8 cellular contexts compared by ENCODE assay signal in the genomic region with DNA sequence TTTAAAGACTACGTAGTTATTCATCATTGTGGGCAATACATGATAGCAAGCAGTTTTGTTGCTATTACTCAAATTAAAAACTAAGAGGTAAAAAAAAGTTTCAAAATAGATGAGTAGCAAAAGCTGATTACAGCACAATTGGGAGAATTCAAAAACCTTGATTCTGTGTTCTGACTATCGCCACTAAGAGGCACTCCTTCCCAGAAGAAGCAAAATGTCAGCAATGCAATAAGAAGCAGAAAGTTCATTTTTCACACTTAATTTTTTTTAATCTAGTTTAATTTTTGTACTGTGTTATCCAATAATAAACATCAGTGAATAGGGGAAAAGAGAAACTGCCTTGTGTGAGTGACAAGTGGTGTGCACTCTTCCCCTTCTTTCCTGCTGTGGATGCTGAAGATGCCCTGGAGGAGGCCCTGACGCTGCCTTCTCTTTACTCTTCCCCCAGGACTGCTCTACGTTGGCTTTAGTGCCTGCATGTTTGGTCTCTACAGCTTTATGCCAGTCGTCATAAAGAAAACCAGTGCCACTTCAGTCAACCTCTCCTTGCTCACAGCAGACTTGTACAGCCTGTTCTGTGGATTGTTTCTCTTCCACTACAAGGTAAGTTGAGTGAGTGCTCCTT.
DNase-seq lines count a peak whose midpoint lies in the region; ATAC-seq and TF ChIP-seq lines count a peak whose summit lies in the region.

No MANE protein-coding gene starts in this region.

- H3K4me3 ChIP-seq in HCT116 (replicated peaks in 1 of 2; ENCODE audit: low read depth in 1 of 2, low read length in 2 of 2) = no peak overlapping the region

- RAD21 ChIA-PET in HCT116 (lab: Charles Lee; ENCODE audit: low non-redundant PET in 1 of 2, low total read pairs in 2 of 2, uncharacterized antibody in 2 of 2, unreplicated experiment in 2 of 2) = interaction anchor here (0.6 to 0.9 kb wide), 2 partner anchors 493 to 512 kb away, joined by 3 to 7 read pairs; no protein-coding TSS in a partner anchor

- no peak overlapping the region for H3K4me2 ChIP-seq in HCT116 (ENCODE audit: low read length)

- POLR2A ChIA-PET in HCT116 (lab: Charles Lee) = interaction anchor here (0.6 kb wide), 1 partner anchor 75 kb away, joined by 3 read pairs; no protein-coding TSS in a partner anchor

- H4K20me1 ChIP-seq in HCT116 (ENCODE audit: insufficient read depth) = no peaks in the 10 kb centered on the region

- CTCF ChIA-PET in HCT116 (lab: Charles Lee) = interaction anchor here (0.9 to 2.8 kb wide), 6 partner anchors 225 to 444 kb away, joined by 3 to 9 read pairs (median 3); no protein-coding TSS in a partner anchor

- DNase-seq in HCT116 (ENCODE audit: low read depth, low spot score) = no peak
- DNase-seq in amniotic stem cell (lab: John Stamatoyannopoulos, UW) = peak; percentile 2
- DNase-seq in inferior parietal cortex (ENCODE audit: extremely low spot score) = peak; percentile 48
- no peak for DNase-seq in activated naive CD4-positive, alpha-beta T cell treated with anti-CD3 and anti-CD28 coated beads, Interleukin-2, amount 50 U/mL, for 16 hours
- DNase-seq in NCI-H2029 treated with DMSO at 0.1 percent for 48 hours (lab: John Stamatoyannopoulos, UW) = no peak

- peak; percentile 39 for TF ChIP-seq CTCF in 22Rv1 (IDR thresholded peaks at IDR 0.05)
- peak; percentile 31 to 61 (median 45); a peak in 4 of 6 replicates for TF ChIP-seq CTCF in HCT116 (IDR thresholded peaks at IDR 0.05 in 2 of 3, conservative IDR thresholded peaks at IDR 0.05 in 1 of 3; ENCODE audit: borderline replicate concordance in 1 of 3, insufficient read depth in 1 of 3, low read depth in 2 of 3, low read length in 2 of 3)

- no peaks in the 10 kb centered on the region for H3K9me2 ChIP-seq in HCT116 (ENCODE audit: insufficient read depth)

- TF ChIP-seq RAD21 in HCT116 (IDR thresholded peaks at IDR 0.05; ENCODE audit: low read depth) = peak; percentile 70

- no peak for ATAC-seq in HCT116
- ATAC-seq in GM21360 (IDR thresholded peaks at IDR 0.05; ENCODE audit: unreplicated experiment) = no peak
- ATAC-seq in GM21717 (IDR thresholded peaks at IDR 0.05; ENCODE audit: unreplicated experiment) = no peak

- H3K27ac ChIP-seq in 22Rv1 = no peak overlapping the region
- no peak overlapping the region for H3K27ac ChIP-seq in HCT116 (ENCODE audit: low read depth, low read length)

- no peaks in the 10 kb centered on the region for H3K27me3 ChIP-seq in HCT116 (ENCODE audit: insufficient read depth, low read length)

- BruUV-seq in HCT116 (replicated peaks; lab: Mats Ljungman, UMichigan) = no TSS peak

- no peaks in the 10 kb centered on the region for H3K4me1 ChIP-seq in HCT116 (ENCODE audit: control insufficient read depth in 1 of 2, insufficient read depth in 2 of 2, low read length in 2 of 2)

- H2AFZ ChIP-seq in HCT116 (ENCODE audit: low read depth, low read length, poor library complexity, severe bottlenecking) = no peak overlapping the region

- intact Hi-C loops in HCT116 (cut with micrococcal nuclease) = loop anchor here (1.0 to 10.0 kb wide), 8 partner anchors 224 to 827 kb away; no protein-coding TSS in a partner anchor

- H3K79me2 ChIP-seq in HCT116 (ENCODE audit: insufficient read depth, low read length) = no peaks in the 10 kb centered on the region

- no peaks in the 10 kb centered on the region for H3K36me3 ChIP-seq in HCT116 (ENCODE audit: control insufficient read depth in 1 of 2, insufficient read depth in 2 of 2, low read length in 2 of 2)

- TF ChIP-seq POLR2A in HCT116 (IDR thresholded peaks at IDR 0.05; ENCODE audit: borderline replicate concordance, extremely low read depth, insufficient read depth, insufficient read length) = no peak

- no peak overlapping the region for H3K9ac ChIP-seq in HCT116 (ENCODE audit: low read length)

- no peaks in the 10 kb centered on the region for H3K9me3 ChIP-seq in HCT116 (ENCODE audit: control insufficient read depth in 1 of 2, insufficient read depth in 1 of 2, low read depth in 1 of 2, low read length in 2 of 2)

TF ChIP-seq in HCT116, 20 proteins besides CTCF, POLR2A, EP300 and RAD21:
- TF ChIP-seq TCF7L2 (IDR thresholded peaks at IDR 0.05; ENCODE audit: borderline replicate concordance, extremely low read depth, insufficient read depth, insufficient read length) = no peak
- no peak for TF ChIP-seq EZH2phosphoT487 (IDR thresholded peaks at IDR 0.05; ENCODE audit: borderline replicate concordance)
- no peak for TF ChIP-seq POLR2AphosphoS5 (IDR thresholded peaks at IDR 0.05; ENCODE audit: low read depth, low read length)
- no peak for TF ChIP-seq FOSL1 (IDR thresholded peaks at IDR 0.05; ENCODE audit: low read depth)
- TF ChIP-seq, protein P1, sequence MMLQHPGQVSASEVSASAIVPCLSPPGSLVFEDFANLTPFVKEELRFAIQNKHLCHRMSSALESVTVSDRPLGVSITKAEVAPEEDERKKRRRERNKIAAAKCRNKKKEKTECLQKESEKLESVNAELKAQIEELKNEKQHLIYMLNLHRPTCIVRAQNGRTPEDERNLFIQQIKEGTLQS (IDR thresholded peaks at IDR 0.05) = no peak
- TF ChIP-seq ZNF274 (IDR thresholded peaks at IDR 0.05; ENCODE audit: low read depth, low read length) = no peak
- no peak for TF ChIP-seq ELF1 (IDR thresholded peaks at IDR 0.05; ENCODE audit: borderline replicate concordance, low read depth)
- TF ChIP-seq YY1 (IDR thresholded peaks at IDR 0.05; ENCODE audit: extremely low read depth, insufficient replicate concordance, low read depth, low read length) = no peak
- TF ChIP-seq, protein P2, sequence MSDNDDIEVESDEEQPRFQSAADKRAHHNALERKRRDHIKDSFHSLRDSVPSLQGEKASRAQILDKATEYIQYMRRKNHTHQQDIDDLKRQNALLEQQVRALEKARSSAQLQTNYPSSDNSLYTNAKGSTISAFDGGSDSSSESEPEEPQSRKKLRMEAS (IDR thresholded peaks at IDR 0.05) = no peak
- TF ChIP-seq, protein P3, sequence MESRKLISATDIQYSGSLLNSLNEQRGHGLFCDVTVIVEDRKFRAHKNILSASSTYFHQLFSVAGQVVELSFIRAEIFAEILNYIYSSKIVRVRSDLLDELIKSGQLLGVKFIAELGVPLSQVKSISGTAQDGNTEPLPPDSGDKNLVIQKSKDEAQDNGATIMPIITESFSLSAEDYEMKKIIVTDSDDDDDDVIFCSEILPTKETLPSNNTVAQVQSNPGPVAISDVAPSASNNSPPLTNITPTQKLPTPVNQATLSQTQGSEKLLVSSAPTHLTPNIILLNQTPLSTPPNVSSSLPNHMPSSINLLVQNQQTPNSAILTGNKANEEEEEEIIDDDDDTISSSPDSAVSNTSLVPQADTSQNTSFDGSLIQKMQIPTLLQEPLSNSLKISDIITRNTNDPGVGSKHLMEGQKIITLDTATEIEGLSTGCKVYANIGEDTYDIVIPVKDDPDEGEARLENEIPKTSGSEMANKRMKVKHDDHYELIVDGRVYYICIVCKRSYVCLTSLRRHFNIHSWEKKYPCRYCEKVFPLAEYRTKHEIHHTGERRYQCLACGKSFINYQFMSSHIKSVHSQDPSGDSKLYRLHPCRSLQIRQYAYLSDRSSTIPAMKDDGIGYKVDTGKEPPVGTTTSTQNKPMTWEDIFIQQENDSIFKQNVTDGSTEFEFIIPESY (IDR thresholded peaks at IDR 0.05; ENCODE audit: extremely low read depth, insufficient replicate concordance, low read length) = no peak
- no peak for TF ChIP-seq EGR1 (IDR thresholded peaks at IDR 0.05; ENCODE audit: low read depth)
- TF ChIP-seq JUND (IDR thresholded peaks at IDR 0.05) = no peak
- TF ChIP-seq, protein P4, sequence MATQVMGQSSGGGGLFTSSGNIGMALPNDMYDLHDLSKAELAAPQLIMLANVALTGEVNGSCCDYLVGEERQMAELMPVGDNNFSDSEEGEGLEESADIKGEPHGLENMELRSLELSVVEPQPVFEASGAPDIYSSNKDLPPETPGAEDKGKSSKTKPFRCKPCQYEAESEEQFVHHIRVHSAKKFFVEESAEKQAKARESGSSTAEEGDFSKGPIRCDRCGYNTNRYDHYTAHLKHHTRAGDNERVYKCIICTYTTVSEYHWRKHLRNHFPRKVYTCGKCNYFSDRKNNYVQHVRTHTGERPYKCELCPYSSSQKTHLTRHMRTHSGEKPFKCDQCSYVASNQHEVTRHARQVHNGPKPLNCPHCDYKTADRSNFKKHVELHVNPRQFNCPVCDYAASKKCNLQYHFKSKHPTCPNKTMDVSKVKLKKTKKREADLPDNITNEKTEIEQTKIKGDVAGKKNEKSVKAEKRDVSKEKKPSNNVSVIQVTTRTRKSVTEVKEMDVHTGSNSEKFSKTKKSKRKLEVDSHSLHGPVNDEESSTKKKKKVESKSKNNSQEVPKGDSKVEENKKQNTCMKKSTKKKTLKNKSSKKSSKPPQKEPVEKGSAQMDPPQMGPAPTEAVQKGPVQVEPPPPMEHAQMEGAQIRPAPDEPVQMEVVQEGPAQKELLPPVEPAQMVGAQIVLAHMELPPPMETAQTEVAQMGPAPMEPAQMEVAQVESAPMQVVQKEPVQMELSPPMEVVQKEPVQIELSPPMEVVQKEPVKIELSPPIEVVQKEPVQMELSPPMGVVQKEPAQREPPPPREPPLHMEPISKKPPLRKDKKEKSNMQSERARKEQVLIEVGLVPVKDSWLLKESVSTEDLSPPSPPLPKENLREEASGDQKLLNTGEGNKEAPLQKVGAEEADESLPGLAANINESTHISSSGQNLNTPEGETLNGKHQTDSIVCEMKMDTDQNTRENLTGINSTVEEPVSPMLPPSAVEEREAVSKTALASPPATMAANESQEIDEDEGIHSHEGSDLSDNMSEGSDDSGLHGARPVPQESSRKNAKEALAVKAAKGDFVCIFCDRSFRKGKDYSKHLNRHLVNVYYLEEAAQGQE (IDR thresholded peaks at IDR 0.05; ENCODE audit: low read depth) = no peak

Comparison
In these comparisons a context has a peak if more than half of its experiments do, and no peak if none do; other contexts are left out.
1. DNase-seq: peak in amniotic stem cell (single experiment) and inferior parietal cortex (single experiment); none in HCT116 (single experiment), activated naive CD4-positive, alpha-beta T cell treated with anti-CD3 and anti-CD28 coated beads, Interleukin-2, amount 50 U/mL, for 16 hours (single experiment) and NCI-H2029 treated with DMSO at 0.1 percent for 48 hours (single experiment).